In the genomic region with DNA sequence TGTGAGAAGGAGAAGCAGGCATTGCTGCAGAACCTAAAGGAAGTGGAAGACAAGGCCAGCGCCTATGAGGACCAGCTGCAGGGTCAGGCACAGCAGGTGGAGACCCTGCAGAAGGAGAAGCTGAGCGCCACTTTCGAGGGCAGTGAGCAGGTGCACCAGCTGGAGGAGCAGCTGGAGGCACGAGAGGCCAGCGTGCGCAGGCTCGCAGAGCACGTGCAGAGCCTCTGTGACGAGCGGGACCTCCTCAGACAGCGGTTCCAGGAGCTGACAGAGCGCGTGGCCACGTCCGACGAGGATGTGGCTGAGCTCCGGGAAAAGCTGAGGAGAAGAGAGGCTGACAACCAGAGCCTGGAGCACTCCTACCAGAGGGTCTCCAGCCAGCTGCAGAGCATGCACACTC, we compare ENCODE assay signal across 19 cellular contexts.
"Had no signal": no experiment of that assay in that cellular context is flagged by ENCODE, and none has a peak within 500 bp of the region (broad histone marks: within the 10 kb centered on the region; RNA-seq: fewer than 3 reads in every experiment).

No MANE protein-coding gene starts in this region.

- H3K27ac Mint-ChIP-seq: activated CD4-positive, alpha-beta memory T cell treated with anti-CD3 and anti-CD28 coated beads, Interleukin-2, amount 10 ng/mL, durations not matched to agents 7 days and 5 days; activated CD4-positive, alpha-beta T cell treated with anti-CD3 and anti-CD28 coated beads, Interleukin-2, amount 10 ng/mL, durations not matched to agents 24 days and 14 days; immature natural killer cell; neural progenitor cell had no signal

- H3K36me3 ChIP-seq: neural progenitor cell had no signal

- H3K4me3 Mint-ChIP-seq: activated CD4-positive, alpha-beta memory T cell treated with anti-CD3 and anti-CD28 coated beads, Interleukin-2, amount 10 ng/mL, durations not matched to agents 7 days and 5 days; activated CD4-positive, alpha-beta T cell treated with anti-CD3 and anti-CD28 coated beads, Interleukin-2, amount 10 ng/mL, durations not matched to agents 24 days and 14 days; brain; immature natural killer cell; naive thymus-derived CD8-positive, alpha-beta T cell; neural progenitor cell had no signal

- H3K27me3 Mint-ChIP-seq: activated CD4-positive, alpha-beta memory T cell treated with anti-CD3 and anti-CD28 coated beads, Interleukin-2, amount 10 ng/mL, durations not matched to agents 7 days and 5 days; activated CD4-positive, alpha-beta T cell treated with anti-CD3 and anti-CD28 coated beads, Interleukin-2, amount 10 ng/mL, durations not matched to agents 24 days and 14 days; brain; naive thymus-derived CD8-positive, alpha-beta T cell had no signal

- H3K27ac ChIP-seq: hepatocyte, lower lobe of right lung, neural progenitor cell, prostate gland, tibial artery, VCaP had no signal

- H3K9me3 Mint-ChIP-seq: activated CD4-positive, alpha-beta memory T cell treated with anti-CD3 and anti-CD28 coated beads, Interleukin-2, amount 10 ng/mL, durations not matched to agents 7 days and 5 days; activated CD4-positive, alpha-beta T cell treated with anti-CD3 and anti-CD28 coated beads, Interleukin-2, amount 10 ng/mL, durations not matched to agents 24 days and 14 days; activated naive CD4-positive, alpha-beta T cell treated with anti-CD3 and anti-CD28 coated beads, Interleukin-2, amount 50 U/mL, for 72 hours; brain; immature natural killer cell; naive thymus-derived CD8-positive, alpha-beta T cell; neural progenitor cell had no signal

- H3K9me3 ChIP-seq: lower lobe of right lung, prostate gland, tibial artery had no signal

- H3K4me3 ChIP-seq: hepatocyte, lower lobe of right lung, neural progenitor cell, prostate gland, tibial artery had no signal

- H3K27me3 ChIP-seq: hepatocyte, neural progenitor cell, tibial artery had no signal

- H3K4me1 ChIP-seq: lower lobe of right lung, neural progenitor cell, prostate gland, tibial artery had no signal

- H3K4me1 Mint-ChIP-seq: brain had no signal

- DNase-seq: activated CD4-positive, alpha-beta memory T cell treated with anti-CD3 and anti-CD28 coated beads, Interleukin-2, amount 10 ng/mL, durations not matched to agents 7 days and 5 days; activated CD4-positive, alpha-beta T cell treated with anti-CD3 and anti-CD28 coated beads, Interleukin-2, amount 10 ng/mL, durations not matched to agents 24 days and 14 days; caudate nucleus; dermis blood vessel endothelial cell; effector CD8-positive, alpha-beta T cell; foreskin melanocyte; immature natural killer cell; lower lobe of right lung; naive thymus-derived CD8-positive, alpha-beta T cell; stimulated activated CD4-positive, alpha-beta T cell treated with anti-CD3 and anti-CD28 coated beads, Interleukin-4, amount 100 ng/mL, for 24 hours; stimulated activated naive CD8-positive, alpha-beta T cell treated with anti-CD3 and anti-CD28 coated beads, Interleukin-15, Interleukin-2, amounts not matched to agents 100 U/mL and 50 U/mL, for 24 hours; T-helper 2 cell; tibial artery had no signal
